In the genomic region with DNA sequence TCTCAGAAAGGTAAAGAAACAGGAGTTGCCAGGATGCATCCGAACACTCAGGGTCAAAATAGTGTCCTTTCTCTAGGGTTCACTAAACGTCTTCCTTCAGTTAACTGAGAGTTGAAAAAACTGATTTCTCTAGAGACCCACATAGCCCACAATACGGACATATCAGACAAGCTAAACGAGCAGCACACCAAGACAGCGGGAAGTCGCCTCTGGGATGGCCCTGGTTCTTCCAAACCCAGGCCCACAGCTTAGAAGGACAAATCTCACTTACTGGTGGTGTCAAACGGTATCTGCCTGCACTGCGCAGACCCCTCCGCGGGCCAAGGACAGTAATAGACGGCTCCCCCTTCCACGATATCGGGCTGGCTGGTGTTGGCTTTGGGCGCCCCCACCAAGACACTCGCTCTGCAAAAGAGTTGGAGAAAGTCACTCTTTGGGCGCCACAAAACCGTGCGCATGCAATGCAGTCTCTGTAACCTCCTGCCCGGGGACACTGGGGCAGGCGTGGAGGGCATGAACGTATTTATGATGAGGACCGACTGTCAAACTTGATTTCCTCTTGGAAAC, we compare ENCODE assay signal across 11 cellular contexts. TPM values are rescaled to one million over a fixed set of nuclear protein-coding genes. Genes with fewer than 3 reads are reported as not detected.
DNase-seq lines count a peak whose midpoint lies in the region; ATAC-seq and TF ChIP-seq lines count a peak whose summit lies in the region.
"Had no signal": no experiment of that assay in that cellular context is flagged by ENCODE, and none has a peak within 500 bp of the region (broad histone marks: within the 10 kb centered on the region; RNA-seq: fewer than 3 reads in every experiment).

No MANE protein-coding gene starts in this region.

- no peak overlapping the region for H3K9ac ChIP-seq in iPS-15b (ENCODE audit: low read depth, low read length)

- H3K9me3 ChIP-seq in iPS-15b (ENCODE audit: control insufficient read depth, insufficient read depth, low read length), result no peaks in the 10 kb centered on the region
- H3K9me3 ChIP-seq in gastrocnemius medialis, result no peaks in the 10 kb centered on the region
- H3K9me3 ChIP-seq in adrenal gland (replicated peaks in 1 of 3), result no peaks in the 10 kb centered on the region
- H3K9me3 ChIP-seq in SJCRH30 (replicated peaks), result no peaks in the 10 kb centered on the region

- H3K4me1 ChIP-seq in iPS-15b (ENCODE audit: control insufficient read depth, insufficient read depth, low read length) (peaks cover 3% of the 10 kb centered on the region), gastrocnemius medialis (no peaks in the 10 kb centered on the region), adrenal gland (replicated peaks in 1 of 2) (peaks cover 0 to 4% of the 10 kb centered on the region in 2 donors), SJCRH30 (no peaks in the 10 kb centered on the region)

- no peaks in the 10 kb centered on the region for H3K36me3 ChIP-seq in H7 (replicated peaks; ENCODE audit: control insufficient read depth, insufficient read depth, low read length)
- H3K36me3 ChIP-seq in brain microvascular endothelial cell (replicated peaks), result no peaks in the 10 kb centered on the region
- H3K36me3 ChIP-seq in iPS-15b (ENCODE audit: control insufficient read depth, insufficient read depth, low read length), result no peaks in the 10 kb centered on the region
- H3K36me3 ChIP-seq in gastrocnemius medialis, result no peaks in the 10 kb centered on the region
- H3K36me3 ChIP-seq in adrenal gland (replicated peaks in 1 of 2), result no peaks in the 10 kb centered on the region
- no peaks in the 10 kb centered on the region for H3K36me3 ChIP-seq in SJCRH30

- TF ChIP-seq CTCF in brain microvascular endothelial cell (IDR thresholded peaks at IDR 0.05; ENCODE audit: low read depth, low read length, missing control alignments) (no peak), gastrocnemius medialis (IDR thresholded peaks at IDR 0.05 in 4 of 5, conservative IDR thresholded peaks at IDR 0.05 in 1 of 5) (no peak), adrenal gland (IDR thresholded peaks at IDR 0.05) (no peak)

- intact Hi-C loops in gastrocnemius medialis (cut with DNase I; ENCODE audit: low total_unique reads) (no loop called here), adrenal gland (cut with DNase I) (loop anchor here in 1 of 2 donors (5.0 kb wide), 1 partner anchor 286 kb away; no protein-coding TSS in a partner anchor)

- no peak for ATAC-seq in gastrocnemius medialis
- ATAC-seq: natural killer cell had no signal

- TF ChIP-seq POLR2A in gastrocnemius medialis (IDR thresholded peaks at IDR 0.05), result no peak
- TF ChIP-seq POLR2A in adrenal gland (IDR thresholded peaks at IDR 0.05), result no peak

- H3K27me3 ChIP-seq in H7 (ENCODE audit: control insufficient read depth, insufficient read depth, low read length) (peaks cover 30% of the 10 kb centered on the region), brain microvascular endothelial cell (replicated peaks) (peaks cover 11% of the 10 kb centered on the region), iPS-15b (ENCODE audit: control insufficient read depth, insufficient read depth, low read length) (peaks cover 33% of the 10 kb centered on the region), gastrocnemius medialis (peaks cover 10 to 31% (median 11%) of the 10 kb centered on the region in 3 donors), adrenal gland (peaks cover 11% of the 10 kb centered on the region), SJCRH30 (no peaks in the 10 kb centered on the region; the same call in 1 of the 2 replicates)

- no peak overlapping the region for H3K27ac ChIP-seq in brain microvascular endothelial cell
- H3K27ac ChIP-seq in gastrocnemius medialis, result peak overlapping the region in 2 of 4 donors; percentile 1 to 67
- peak overlapping the region in 2 of 5 donors; percentile 3 to 57 for H3K27ac ChIP-seq in adrenal gland
- no peak overlapping the region for H3K27ac ChIP-seq in SJCRH30
- H3K27ac ChIP-seq: PC-9 had no signal

- DNase-seq in H7 (peak; percentile 8), brain microvascular endothelial cell (no peak), gastrocnemius medialis (no peak), adrenal gland (no peak), SJCRH30 (no peak)
- no peak for DNase-seq in activated CD4-positive, alpha-beta T cell treated with anti-CD3 and anti-CD28 coated beads for 4 hours
- no peak for DNase-seq in activated CD4-positive, CD25-positive, alpha-beta regulatory T cell (lab: John Stamatoyannopoulos, UW)
- DNase-seq: natural killer cell, NCI-H1417 treated with DMSO at 0.1 percent for 48 hours, PC-9 had no signal

- in situ Hi-C loops in brain microvascular endothelial cell (cut with HindIII; ENCODE audit: low pct_ligation_motif_present, low sequenced_read_pairs), result loop anchor here (25.0 kb wide), 1 partner anchor 281 kb away; no protein-coding TSS in a partner anchor
- in situ Hi-C loops in gastrocnemius medialis (cut with MboI; ENCODE audit: low sequenced_read_pairs in 4 of 4), result no loop called here

- no peak overlapping the region; the same call in 1 of the 2 replicates for H3K4me3 ChIP-seq in H7 (ENCODE audit: insufficient read depth, low read depth, low read length)
- peak overlapping the region; percentile 41 for H3K4me3 ChIP-seq in brain microvascular endothelial cell (ENCODE audit: low read depth, low read length)
- H3K4me3 ChIP-seq in iPS-15b (ENCODE audit: low read depth, low read length), result peak overlapping the region; percentile 54
- H3K4me3 ChIP-seq in gastrocnemius medialis, result peak overlapping the region; percentile 39 to 53 (median 50)
- peak overlapping the region in 1 of 4 donors; percentile 58 for H3K4me3 ChIP-seq in adrenal gland
- H3K4me3 ChIP-seq in SJCRH30, result no peak overlapping the region
- H3K4me3 ChIP-seq: PC-9 had no signal

- 9 to 18% (median 16%) methylated on average over 17 to 22 of the region's 22 CpGs for WGBS in adrenal gland, 4 donors

RNA-seq across cellular contexts. Expression of gene ITGA8, which starts 1.1 kb away (rescaled TPM):
- total RNA-seq in H7 (2014; rRNA removed; shearing (Covaris generic)), result 0.03 TPM in 1 of 2 replicates, not detected in the other
- total RNA-seq in gastrocnemius medialis (10 to 100 TPM in 2 of 4 donors, 1 to 10 TPM in 2; 1.6 to 17.4 (median 10.3) TPM), adrenal gland (10 to 100 TPM in 6 of 8 donors, 1 to 10 TPM in 2; 4.7 to 32.7 (median 24.9) TPM)
- 10 to 100 TPM in 1 of 3 donors, 1 to 10 TPM in 2; 5.6 to 20.6 (median 8.8) TPM for polyA plus RNA-seq in adrenal gland
- not detected in 2 replicates for total RNA-seq in SJCRH30 (2014; rRNA removed; shearing (Covaris generic))
- total RNA-seq: natural killer cell, PC-9 had no signal

Comparison
In these comparisons a context has a peak if more than half of its experiments do, and no peak if none do; other contexts are left out.
1. H3K4me3 ChIP-seq: peak in brain microvascular endothelial cell (single experiment), iPS-15b (single experiment) and gastrocnemius medialis (4 of 4); none in H7 (single experiment) and SJCRH30 (single experiment).